ENCODE assay signal across 1 cellular context in genomic region chr6:37135835-37136694, GRCh38.
TF ChIP-seq lines count a peak whose summit lies in the region.

No MANE protein-coding gene starts in this region.

TF ChIP-seq in K562, 482 proteins besides CTCF, POLR2A, EP300 and RAD21 (continued from another document):
- peak; percentile 25; the same call in 1 of the 2 replicates for TF ChIP-seq ZBTB40 (IDR thresholded peaks at IDR 0.05)
- TF ChIP-seq ZBTB40 (CRISPR knock-in tag; IDR thresholded peaks at IDR 0.05) = no peak
